In genomic region chr18:59393381-59393780, GRCh38 we compare ENCODE assay signal across 22 cellular contexts. TPM values are rescaled to one million over a fixed set of nuclear protein-coding genes. Genes with fewer than 3 reads are reported as not detected.
DNase-seq lines count a peak whose midpoint lies in the region; ATAC-seq, FAIRE-seq and TF ChIP-seq lines count a peak whose summit lies in the region.
"Had no signal": no experiment of that assay in that cellular context is flagged by ENCODE, and none has a peak within 500 bp of the region (broad histone marks: within the 10 kb centered on the region; RNA-seq: fewer than 3 reads in every experiment).

No MANE protein-coding gene starts in this region.

- POLR2A ChIA-PET in HepG2 (lab: Yijun Ruan, JAX): no interaction called here

- ATAC-seq in HepG2 (no peak), right lobe of liver (no peak), HG02642 (IDR thresholded peaks at IDR 0.05; ENCODE audit: poor library complexity, unreplicated experiment) (no peak)
- ATAC-seq: CD8-positive, alpha-beta T cell had no signal

- no peak for TF ChIP-seq EP300 in HepG2 (IDR thresholded peaks at IDR 0.05; ENCODE audit: low read depth in 2 of 2, low read length in 2 of 2)
- TF ChIP-seq EP300 in HepG2 (CRISPR knock-in tag; IDR thresholded peaks at IDR 0.05; ENCODE audit: borderline replicate concordance): no peak
- TF ChIP-seq EP300 in stomach (IDR thresholded peaks at IDR 0.05): no peak

- no TSS peak for BruUV-seq in HepG2 (replicated peaks; lab: Mats Ljungman, UMichigan)

- H2AFZ ChIP-seq in HepG2 (ENCODE audit: low read length): no peak overlapping the region

- CTCF ChIA-PET in HepG2 (lab: Yijun Ruan, JAX; ENCODE audit: low intra/inter-chr PET ratio, low total read pairs): no interaction called here

- H3K4me3 ChIP-seq in HepG2 (replicated peaks in 1 of 3; ENCODE audit: insufficient read depth in 1 of 3, low read depth in 2 of 3, low read length in 3 of 3) (no peak overlapping the region), right lobe of liver (no peak overlapping the region), stomach (no peak overlapping the region), BE2C (ENCODE audit: low read depth, low read length) (no peak overlapping the region), dorsolateral prefrontal cortex (no peak overlapping the region)
- H3K4me3 ChIP-seq: BLaER1 treated with 17β-estradiol and CSF1 and Interleukin-3, amounts not matched to agents 10 nM and 100 nM had no signal

- H3K36me3 ChIP-seq in HepG2 (replicated peaks in 1 of 2; ENCODE audit: control insufficient read depth in 1 of 2, insufficient read depth in 2 of 2, low read length in 2 of 2) (no peaks in the 10 kb centered on the region), right lobe of liver (no peaks in the 10 kb centered on the region), stomach (no peaks in the 10 kb centered on the region), BE2C (no peaks in the 10 kb centered on the region)
- H3K36me3 ChIP-seq: BLaER1 treated with 17β-estradiol and CSF1 and Interleukin-3, amounts not matched to agents 10 nM and 100 nM had no signal

- H3K4me2 ChIP-seq in HepG2 (ENCODE audit: low read depth, low read length): no peak overlapping the region
- H3K4me2 ChIP-seq: BLaER1 treated with 17β-estradiol and CSF1 and Interleukin-3, amounts not matched to agents 10 nM and 100 nM had no signal

- 54% methylated on average over 3 of the region's 3 CpGs for WGBS in HepG2 (ENCODE audit: low lambda C conversion rate)
- WGBS in right lobe of liver (ENCODE audit: insufficient coverage, low coverage, low lambda C conversion rate, missing lambda C conversion rate): 96% methylated on average over 3 of the region's 3 CpGs
- 18 to 60% (median 34%) methylated on average over 3 of the region's 3 CpGs for WGBS in stomach, 5 donors

- no peak overlapping the region for H3K9ac ChIP-seq in HepG2 (ENCODE audit: insufficient read depth, low read depth, low read length)
- H3K9ac ChIP-seq: BLaER1 treated with 17β-estradiol and CSF1 and Interleukin-3, amounts not matched to agents 10 nM and 100 nM had no signal

- no peaks in the 10 kb centered on the region for H4K20me1 ChIP-seq in HepG2 (ENCODE audit: insufficient read depth, low read length)
- H4K20me1 ChIP-seq: BLaER1 treated with 17β-estradiol and CSF1 and Interleukin-3, amounts not matched to agents 10 nM and 100 nM had no signal

- no peak for TF ChIP-seq CTCF in HepG2 (CRISPR knock-in tag; IDR thresholded peaks at IDR 0.05)
- TF ChIP-seq CTCF in right lobe of liver (IDR thresholded peaks at IDR 0.05): no peak
- no peak for TF ChIP-seq CTCF in stomach (IDR thresholded peaks at IDR 0.05)
- TF ChIP-seq CTCF in BE2C (IDR thresholded peaks at IDR 0.05; ENCODE audit: low read depth, low read length): no peak
- TF ChIP-seq CTCF in dorsolateral prefrontal cortex (IDR thresholded peaks at IDR 0.05 in 54 of 56, conservative IDR thresholded peaks at IDR 0.05 in 2 of 56; ENCODE audit: low read depth in 1 of 56, partially characterized antibody in 56 of 56): no peak

- no peak for TF ChIP-seq RAD21 in HepG2 (CRISPR knock-in tag; IDR thresholded peaks at IDR 0.05)

- in situ Hi-C loops in HepG2 (cut with HindIII; ENCODE audit: extremely low pct_ligation_motif_present, low pct_unique_long_range_greater_than_20kb): no loop called here

- intact Hi-C loops in HepG2 (cut with micrococcal nuclease; ENCODE audit: unreplicated experiment): no loop called here
- intact Hi-C loops in right lobe of liver (cut with DNase I): loop anchor here in 1 of 2 donors (10.0 kb wide), 1 partner anchor 89 kb away; no protein-coding TSS in a partner anchor
- intact Hi-C loops in stomach (cut with DNase I; ENCODE audit: low total_unique reads): no loop called here
- intact Hi-C loops in dorsolateral prefrontal cortex (cut with DNase I): no loop called here

- TF ChIP-seq POLR2A in HepG2 (IDR thresholded peaks at IDR 0.05; ENCODE audit: insufficient read depth in 1 of 2, low read depth in 2 of 2, low read length in 2 of 2) (no peak), right lobe of liver (IDR thresholded peaks at IDR 0.05) (no peak), stomach (IDR thresholded peaks at IDR 0.05) (no peak)

- no peaks in the 10 kb centered on the region for H3K9me3 ChIP-seq in HepG2 (ENCODE audit: low read length)
- H3K9me3 ChIP-seq in right lobe of liver: no peaks in the 10 kb centered on the region
- no peaks in the 10 kb centered on the region for H3K9me3 ChIP-seq in stomach
- no peaks in the 10 kb centered on the region for H3K9me3 ChIP-seq in BE2C
- H3K9me3 ChIP-seq: BLaER1 treated with 17β-estradiol and CSF1 and Interleukin-3, amounts not matched to agents 10 nM and 100 nM; Caco-2 had no signal

- H3K27ac ChIP-seq in HepG2 (ENCODE audit: extremely low read length, insufficient read depth, low read length): no peak overlapping the region
- no peak overlapping the region for H3K27ac ChIP-seq in right lobe of liver
- H3K27ac ChIP-seq in stomach: peak overlapping the region in 1 of 5 donors; percentile 7
- no peak overlapping the region for H3K27ac ChIP-seq in dorsolateral prefrontal cortex
- H3K27ac ChIP-seq: BLaER1 treated with 17β-estradiol and CSF1 and Interleukin-3, amounts not matched to agents 10 nM and 100 nM; C4-2B had no signal

- H3K4me1 ChIP-seq in HepG2 (ENCODE audit: insufficient read depth, low read length): no peaks in the 10 kb centered on the region
- no peaks in the 10 kb centered on the region for H3K4me1 ChIP-seq in right lobe of liver
- peaks cover 0 to 22% (median 9%) of the 10 kb centered on the region in 4 donors for H3K4me1 ChIP-seq in stomach
- H3K4me1 ChIP-seq in BE2C: no peaks in the 10 kb centered on the region
- H3K4me1 ChIP-seq: Caco-2 had no signal

- FAIRE-seq in HepG2 (lab: Jason Lieb, UNC): no peak
- FAIRE-seq: A204.1, G401.6, GM12891, GM19239 had no signal

- peaks cover 0 to 18% of the 10 kb centered on the region in 2 experiments; a peak in 3 of 5 replicates for H3K27me3 ChIP-seq in HepG2 (ENCODE audit: control insufficient read depth in 1 of 2, insufficient read depth in 2 of 2, low read length in 2 of 2)
- no peaks in the 10 kb centered on the region for H3K27me3 ChIP-seq in right lobe of liver
- peaks cover 0 to 6% (median 0%) of the 10 kb centered on the region in 3 donors for H3K27me3 ChIP-seq in stomach
- H3K27me3 ChIP-seq in BE2C: no peaks in the 10 kb centered on the region
- H3K27me3 ChIP-seq in dorsolateral prefrontal cortex: peaks cover 0 to 34% (median 8%) of the 10 kb centered on the region in 45 donors
- H3K27me3 ChIP-seq: BLaER1 treated with 17β-estradiol and CSF1 and Interleukin-3, amounts not matched to agents 10 nM and 100 nM had no signal

- no peaks in the 10 kb centered on the region for H3K79me2 ChIP-seq in HepG2 (ENCODE audit: insufficient read depth, low read length)

- no peak for DNase-seq in HepG2 (ENCODE audit: low spot score)
- no peak for DNase-seq in right lobe of liver
- peak; percentile 8 for DNase-seq in NCI-H2029 treated with DMSO at 0.1 percent for 48 hours (lab: John Stamatoyannopoulos, UW)
- peak; percentile 3 to 46 for DNase-seq in lung microvascular endothelial cell (ENCODE audit: low read depth in 2 of 2)
- peak; percentile 67 for DNase-seq in stomach
- DNase-seq in BE2C: no peak
- DNase-seq in dorsolateral prefrontal cortex: no peak
- DNase-seq: 8988T; ACHN; Caco-2; Calu3; CD4-positive, alpha-beta T cell; CD8-positive, alpha-beta T cell; DMS79 treated with DMSO at 0.1 percent for 48 hours; GF-D8 had no signal

TF ChIP-seq in HepG2, 621 proteins besides CTCF, POLR2A, EP300 and RAD21 (continues in another document):
- TF ChIP-seq GRHL1 (CRISPR knock-in tag; conservative IDR thresholded peaks at IDR 0.05): no peak

RNA-seq across cellular contexts. Expression of gene LMAN1, which starts 34.3 kb away (rescaled TPM):
- total RNA-seq in HepG2 (2016; rRNA removed; fragmentation: Illumina TruSeq; extraction: Trizol) (79.1 and 131 TPM in 2 replicates), right lobe of liver (100 to 1,000 TPM in 4 of 6 experiments, 10 to 100 TPM in 2; 67.8 to 136 (median 108) TPM), lung microvascular endothelial cell (66.0 and 78.2 TPM in 2 replicates), stomach (100 to 1,000 TPM in 1 of 5 donors, 10 to 100 TPM in 4; 13.9 to 258 (median 44.2) TPM), dorsolateral prefrontal cortex (10 to 100 TPM; 22.1 to 57.5 (median 32.6) TPM)
- total RNA-seq in HepG2 (2016; cell fraction: cytosol; rRNA removed; fragmentation: Illumina TruSeq; extraction: Trizol; ENCODE audit: low read depth): 8.9 and 10.1 TPM in 2 replicates
- total RNA-seq in HepG2 (2016; cell fraction: insoluble cytoplasmic fraction; rRNA removed; fragmentation: Illumina TruSeq; extraction: Trizol): 73.2 and 133 TPM in 2 replicates
- total RNA-seq in HepG2 (2016; cell fraction: membrane; rRNA removed; fragmentation: Illumina TruSeq; extraction: Trizol): 25.0 and 32.8 TPM in 2 replicates
- 193 and 214 TPM in 2 replicates for total RNA-seq in HepG2 (2016; cell fraction: nucleus; rRNA removed; fragmentation: Illumina TruSeq; extraction: Trizol)
- polyA plus RNA-seq in HepG2 (2011; rRNA removed) (88.3 and 127 TPM in 2 replicates), stomach (10 to 100 TPM in 2 of 3 donors, 1 to 10 TPM in 1; 9.9 to 17.1 (median 14.6) TPM)
- polyA plus RNA-seq in HepG2 (2011; cell fraction: cytosol; rRNA removed): 86.7 and 99.4 TPM in 2 replicates
- polyA plus RNA-seq in HepG2 (2011; cell fraction: nucleus; rRNA removed): 46.5 and 52.3 TPM in 2 replicates
- 118 and 152 TPM in 2 replicates for polyA plus RNA-seq in HepG2 (2012)
- polyA plus RNA-seq in HepG2 (2016; cell fraction: cytosol; fragmentation: Illumina TruSeq; extraction: Trizol; ENCODE audit: low read depth): 3.9 and 4.3 TPM in 2 replicates
- polyA plus RNA-seq in HepG2 (2016; cell fraction: insoluble cytoplasmic fraction; fragmentation: Illumina TruSeq; extraction: Trizol; ENCODE audit: low read depth): 55.3 and 62.3 TPM in 2 replicates
- polyA plus RNA-seq in HepG2 (2016; cell fraction: membrane; fragmentation: Illumina TruSeq; extraction: Trizol; ENCODE audit: low read depth): 10.9 and 14.2 TPM in 2 replicates
- 172 and 173 TPM in 2 replicates for polyA plus RNA-seq in HepG2 (2016; cell fraction: nucleus; fragmentation: Illumina TruSeq; extraction: Trizol; ENCODE audit: insufficient read depth, low read depth)
- polyA minus RNA-seq in HepG2 (2011; rRNA and poly(A)+ RNA removed; ENCODE audit: low replicate concordance): 37.2 and 147 TPM in 2 replicates
- polyA minus RNA-seq in HepG2 (2011; cell fraction: cytosol; rRNA and poly(A)+ RNA removed): 193 and 200 TPM in 2 replicates
- polyA minus RNA-seq in HepG2 (2011; cell fraction: nucleus; rRNA and poly(A)+ RNA removed): 204 and 223 TPM in 2 replicates
- polyA plus RNA-seq in BE2C (2012; ENCODE audit: insufficient read depth, insufficient read length, low read depth): 15.7 TPM

Comparison
In these comparisons a context has a peak if more than half of its experiments do, and no peak if none do; other contexts are left out.
1. DNase-seq: peak in NCI-H2029 treated with DMSO at 0.1 percent for 48 hours (single experiment), lung microvascular endothelial cell (2 of 2) and stomach (single experiment); none in HepG2 (single experiment), right lobe of liver (0 of 3), BE2C (single experiment) and dorsolateral prefrontal cortex (0 of 10).